Comparison of ENCODE assay signal across 30 cellular contexts in genomic region chr11:82924522-82925224, GRCh38. TPM values are rescaled to one million over a fixed set of nuclear protein-coding genes. Genes with fewer than 3 reads are reported as not detected.
DNase-seq lines count a peak whose midpoint lies in the region; ATAC-seq and TF ChIP-seq lines count a peak whose summit lies in the region.
"Had no signal": no experiment of that assay in that cellular context is flagged by ENCODE, and none has a peak within 500 bp of the region (broad histone marks: within the 10 kb centered on the region; RNA-seq: fewer than 3 reads in every experiment).

No MANE protein-coding gene starts in this region.

- H3K27me3 ChIP-seq in smooth muscle cell (ENCODE audit: low read depth), result no peaks in the 10 kb centered on the region
- H3K27me3 ChIP-seq: adrenal gland, body of pancreas, gastroesophageal sphincter, MG63, right lobe of liver had no signal

- no peaks in the 10 kb centered on the region for H3K4me1 ChIP-seq in smooth muscle cell (ENCODE audit: low read depth)
- H3K4me1 ChIP-seq: body of pancreas, gastroesophageal sphincter, right lobe of liver had no signal

- H4K20me1 ChIP-seq in smooth muscle cell (ENCODE audit: low read depth), result no peaks in the 10 kb centered on the region

- no peak overlapping the region for H3K9ac ChIP-seq in smooth muscle cell (ENCODE audit: low read depth)

- no peaks in the 10 kb centered on the region for H3K27me3 Mint-ChIP-seq in T-helper 17 cell
- H3K27me3 Mint-ChIP-seq: memory B cell, progenitor cell of endocrine pancreas had no signal

- H3K79me2 ChIP-seq in smooth muscle cell (ENCODE audit: low read depth), result no peaks in the 10 kb centered on the region

- peak overlapping the region; percentile 78 for H2AFZ ChIP-seq in smooth muscle cell (ENCODE audit: low read depth)

- TF ChIP-seq CTCF in smooth muscle cell (IDR thresholded peaks at IDR 0.05; ENCODE audit: borderline replicate concordance, insufficient read depth, poor library complexity, severe bottlenecking), result no peak

- H3K4me2 ChIP-seq in smooth muscle cell, result no peak overlapping the region

- peak; percentile 44 for ATAC-seq in GM18498 (IDR thresholded peaks at IDR 0.05; ENCODE audit: unreplicated experiment)
- peak; percentile 55 for ATAC-seq in GM19043 (IDR thresholded peaks at IDR 0.05; ENCODE audit: low read depth, unreplicated experiment)
- ATAC-seq in HG03432 (IDR thresholded peaks at IDR 0.05; ENCODE audit: unreplicated experiment), result peak; percentile 58
- ATAC-seq in HG02840 (IDR thresholded peaks at IDR 0.05; ENCODE audit: low FRiP score, unreplicated experiment), result no peak
- no peak for ATAC-seq in T-helper 17 cell
- ATAC-seq: body of pancreas; gastroesophageal sphincter; left colon; right lobe of liver; stimulated activated effector memory CD8-positive, alpha-beta T cell treated with anti-CD3 and anti-CD28 coated beads, Interleukin-12 subunit alpha, Interleukin-12 subunit beta, amount 100 ng/mL, for 72 hours had no signal

- H3K9me3 ChIP-seq in smooth muscle cell (replicated peaks; ENCODE audit: low read depth), result no peaks in the 10 kb centered on the region
- no peaks in the 10 kb centered on the region for H3K9me3 ChIP-seq in T-helper 17 cell (ENCODE audit: control insufficient read depth, low read length, poor library complexity, severe bottlenecking)
- H3K9me3 ChIP-seq: adrenal gland, body of pancreas, gastroesophageal sphincter, MG63, right lobe of liver had no signal

- no peak overlapping the region for H3K4me3 Mint-ChIP-seq in T-helper 17 cell
- H3K4me3 Mint-ChIP-seq: memory B cell; stimulated activated effector memory CD8-positive, alpha-beta T cell treated with anti-CD3 and anti-CD28 coated beads, Interleukin-12 subunit alpha, Interleukin-12 subunit beta, amount 100 ng/mL, for 72 hours had no signal

- no peak overlapping the region for H3K27ac Mint-ChIP-seq in T-helper 17 cell
- H3K27ac Mint-ChIP-seq: memory B cell; progenitor cell of endocrine pancreas; stimulated activated effector memory CD8-positive, alpha-beta T cell treated with anti-CD3 and anti-CD28 coated beads, Interleukin-12 subunit alpha, Interleukin-12 subunit beta, amount 100 ng/mL, for 72 hours had no signal

- no peak overlapping the region for H3K27ac ChIP-seq in smooth muscle cell (ENCODE audit: low read depth)
- H3K27ac ChIP-seq: adrenal gland, body of pancreas, C4-2B, gastroesophageal sphincter, right lobe of liver, RWPE1 had no signal

- H3K4me3 ChIP-seq in smooth muscle cell, result no peak overlapping the region
- H3K4me3 ChIP-seq: adrenal gland, body of pancreas, gastroesophageal sphincter, MG63, right lobe of liver had no signal

- no peak for DNase-seq in smooth muscle cell (lab: John Stamatoyannopoulos, UW; ENCODE audit: unreplicated experiment)
- no peak for DNase-seq in NCI-H1436 (lab: John Stamatoyannopoulos, UW)
- no peak for DNase-seq in T-helper 17 cell
- DNase-seq: activated CD4-positive, alpha-beta T cell treated with anti-CD3 and anti-CD28 coated beads for 48 hours; activated T-cell treated with anti-CD3 and anti-CD28 coated beads, Interleukin-2, amount 50 U/mL, for 48 hours; adrenal gland; body of pancreas; Calu3; cerebellar nuclear complex; DMS79 treated with DMSO at 0.1 percent for 48 hours; hippocampal formation; KBM-7; left colon; MG63; NCI-H2029 treated with DMSO at 0.1 percent for 48 hours; NCI-H226; NCI-H748 treated with DMSO at 0.1 percent for 48 hours; right lobe of liver; stimulated activated CD4-positive, alpha-beta T cell treated with anti-CD3 and anti-CD28 coated beads, Interleukin-4, amount 100 ng/mL, for 24 hours; T-helper 2 cell had no signal

- 91% methylated on average over 5 of the region's 5 CpGs for whole genome bisulfite sequencing in smooth muscle cell (ENCODE audit: low lambda C conversion rate)

- H3K36me3 Mint-ChIP-seq in T-helper 17 cell (ENCODE audit: low read depth), result no peaks in the 10 kb centered on the region

- H3K36me3 ChIP-seq in smooth muscle cell (ENCODE audit: low read depth), result no peaks in the 10 kb centered on the region
- H3K36me3 ChIP-seq: adrenal gland, gastroesophageal sphincter, right lobe of liver had no signal

- H3K4me1 Mint-ChIP-seq in T-helper 17 cell, result peaks cover 29% of the 10 kb centered on the region

- H3F3A ChIP-seq in smooth muscle cell (ENCODE audit: low read depth), result peaks cover 4% of the 10 kb centered on the region

RNA-seq across cellular contexts. Expression of gene DDIAS, which starts 23.1 kb away (rescaled TPM):
- total RNA-seq in smooth muscle cell (4.0 and 5.9 TPM in 2 replicates), T-helper 17 cell (under 1 TPM; 0.47 to 0.52 TPM)
- 3.1 TPM in 2 replicates for polyA plus RNA-seq in smooth muscle cell
- total RNA-seq: body of pancreas had no signal

RNA-seq across cellular contexts. Expression of gene PRCP, which starts 24.4 kb away (rescaled TPM):
- total RNA-seq in smooth muscle cell (78.8 and 92.9 TPM in 2 replicates), T-helper 17 cell (10 to 100 TPM; 23.0 to 28.7 TPM)
- polyA plus RNA-seq in smooth muscle cell, result 73.9 and 84.0 TPM in 2 replicates

Comparison
In these comparisons a context has a peak if more than half of its experiments do, and no peak if none do; other contexts are left out.
1. ATAC-seq: peak in GM18498 (single experiment), GM19043 (single experiment) and HG03432 (single experiment); none in HG02840 (single experiment) and T-helper 17 cell (single experiment).